ENCODE assay signal across 2 cellular contexts in the genomic region with DNA sequence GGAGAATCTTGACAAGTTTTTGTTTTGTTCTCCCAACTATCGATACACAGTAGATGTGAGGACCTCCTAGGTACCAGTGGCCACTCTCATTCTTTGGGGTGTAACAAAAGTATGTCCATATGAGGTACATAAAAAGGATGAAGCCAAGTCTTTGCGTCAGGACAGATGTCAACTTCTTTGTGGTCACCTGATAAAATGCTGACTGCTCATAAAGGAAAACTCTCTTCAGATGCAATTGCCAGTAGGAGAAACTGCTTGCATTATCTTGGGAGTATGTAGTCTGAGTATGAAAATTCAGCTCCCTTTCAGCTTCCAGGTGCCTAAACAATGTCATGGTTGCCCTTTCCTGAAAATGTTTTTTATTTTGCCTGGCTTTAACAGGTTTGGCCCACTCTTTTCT.
TF ChIP-seq lines count a peak whose summit lies in the region.

No MANE protein-coding gene starts in this region.

TF ChIP-seq in HepG2, 621 proteins besides CTCF, POLR2A, EP300 and RAD21:
- TF ChIP-seq MAFK (conservative IDR thresholded peaks at IDR 0.05 in 1 of 2, IDR thresholded peaks at IDR 0.05 in 1 of 2; ENCODE audit: low read length in 2 of 2) (peak; percentile 74 to 81), CREB1 (IDR thresholded peaks at IDR 0.05) (no peak), CREB1 (CRISPR knock-in tag; IDR thresholded peaks at IDR 0.05) (no peak), MAFF (IDR thresholded peaks at IDR 0.05; ENCODE audit: low read depth, low read length) (peak; percentile 79)

TF ChIP-seq in K562, 482 proteins besides CTCF, POLR2A, EP300 and RAD21:
- TF ChIP-seq JUND (IDR thresholded peaks at IDR 0.05; ENCODE audit: borderline replicate concordance, low read depth, low read length): no peak
- no peak for TF ChIP-seq JUND (tag; IDR thresholded peaks at IDR 0.05; ENCODE audit: borderline replicate concordance, low read depth, low read length)
- no peak for TF ChIP-seq MTF1 (CRISPR knock-in tag; IDR thresholded peaks at IDR 0.05; ENCODE audit: borderline replicate concordance)
- no peak for TF ChIP-seq FOXA1 (IDR thresholded peaks at IDR 0.05; ENCODE audit: borderline replicate concordance)
- TF ChIP-seq ERF (CRISPR knock-in tag; IDR thresholded peaks at IDR 0.05): no peak
- TF ChIP-seq ZNF217 (CRISPR knock-in tag; IDR thresholded peaks at IDR 0.05): no peak
- no peak for TF ChIP-seq SNIP1 (IDR thresholded peaks at IDR 0.05; ENCODE audit: low read depth)
- 0 out of 2 replicates have a peak, but pooled peaks have one; percentile 21 for TF ChIP-seq MAFG (tag; conservative IDR thresholded peaks at IDR 0.05)
- no peak for TF ChIP-seq ELF4 (CRISPR knock-in tag; IDR thresholded peaks at IDR 0.05)
- TF ChIP-seq POLR2AphosphoS5 (IDR thresholded peaks at IDR 0.05; ENCODE audit: control insufficient read depth, insufficient read depth, low read depth, low read length): no peak
- TF ChIP-seq, protein P1, sequence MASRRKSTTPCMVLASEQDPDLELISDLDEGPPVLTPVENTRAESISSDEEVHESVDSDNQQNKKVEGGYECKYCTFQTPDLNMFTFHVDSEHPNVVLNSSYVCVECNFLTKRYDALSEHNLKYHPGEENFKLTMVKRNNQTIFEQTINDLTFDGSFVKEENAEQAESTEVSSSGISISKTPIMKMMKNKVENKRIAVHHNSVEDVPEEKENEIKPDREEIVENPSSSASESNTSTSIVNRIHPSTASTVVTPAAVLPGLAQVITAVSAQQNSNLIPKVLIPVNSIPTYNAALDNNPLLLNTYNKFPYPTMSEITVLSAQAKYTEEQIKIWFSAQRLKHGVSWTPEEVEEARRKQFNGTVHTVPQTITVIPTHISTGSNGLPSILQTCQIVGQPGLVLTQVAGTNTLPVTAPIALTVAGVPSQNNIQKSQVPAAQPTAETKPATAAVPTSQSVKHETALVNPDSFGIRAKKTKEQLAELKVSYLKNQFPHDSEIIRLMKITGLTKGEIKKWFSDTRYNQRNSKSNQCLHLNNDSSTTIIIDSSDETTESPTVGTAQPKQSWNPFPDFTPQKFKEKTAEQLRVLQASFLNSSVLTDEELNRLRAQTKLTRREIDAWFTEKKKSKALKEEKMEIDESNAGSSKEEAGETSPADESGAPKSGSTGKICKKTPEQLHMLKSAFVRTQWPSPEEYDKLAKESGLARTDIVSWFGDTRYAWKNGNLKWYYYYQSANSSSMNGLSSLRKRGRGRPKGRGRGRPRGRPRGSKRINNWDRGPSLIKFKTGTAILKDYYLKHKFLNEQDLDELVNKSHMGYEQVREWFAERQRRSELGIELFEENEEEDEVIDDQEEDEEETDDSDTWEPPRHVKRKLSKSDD (conservative IDR thresholded peaks at IDR 0.05; ENCODE audit: low read length): no peak
- TF ChIP-seq EWSR1 (IDR thresholded peaks at IDR 0.05; ENCODE audit: borderline replicate concordance, low read depth, partially characterized antibody): no peak
- TF ChIP-seq ZNF124 (CRISPR knock-in tag; IDR thresholded peaks at IDR 0.05): no peak
- TF ChIP-seq, protein P2, sequence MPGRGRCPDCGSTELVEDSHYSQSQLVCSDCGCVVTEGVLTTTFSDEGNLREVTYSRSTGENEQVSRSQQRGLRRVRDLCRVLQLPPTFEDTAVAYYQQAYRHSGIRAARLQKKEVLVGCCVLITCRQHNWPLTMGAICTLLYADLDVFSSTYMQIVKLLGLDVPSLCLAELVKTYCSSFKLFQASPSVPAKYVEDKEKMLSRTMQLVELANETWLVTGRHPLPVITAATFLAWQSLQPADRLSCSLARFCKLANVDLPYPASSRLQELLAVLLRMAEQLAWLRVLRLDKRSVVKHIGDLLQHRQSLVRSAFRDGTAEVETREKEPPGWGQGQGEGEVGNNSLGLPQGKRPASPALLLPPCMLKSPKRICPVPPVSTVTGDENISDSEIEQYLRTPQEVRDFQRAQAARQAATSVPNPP (IDR thresholded peaks at IDR 0.05; ENCODE audit: borderline replicate concordance, insufficient read depth, insufficient read length): no peak
- TF ChIP-seq C11orf30 (IDR thresholded peaks at IDR 0.05; ENCODE audit: low read depth): peak; percentile 44; the same call in 1 of the 2 replicates
- TF ChIP-seq RBM22 (IDR thresholded peaks at IDR 0.05; ENCODE audit: low read depth, low read length, poor library complexity, severe bottlenecking): no peak
- TF ChIP-seq PTRF (tag; IDR thresholded peaks at IDR 0.05): no peak
- TF ChIP-seq ZNF197 (CRISPR knock-in tag; IDR thresholded peaks at IDR 0.05; ENCODE audit: low read depth): no peak
- TF ChIP-seq, protein P3, sequence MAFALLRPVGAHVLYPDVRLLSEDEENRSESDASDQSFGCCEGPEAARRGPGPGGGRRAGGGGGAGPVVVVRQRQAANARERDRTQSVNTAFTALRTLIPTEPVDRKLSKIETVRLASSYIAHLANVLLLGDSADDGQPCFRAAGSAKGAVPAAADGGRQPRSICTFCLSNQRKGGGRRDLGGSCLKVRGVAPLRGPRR (CRISPR knock-in tag; IDR thresholded peaks at IDR 0.05): no peak
- TF ChIP-seq CREB1 (IDR thresholded peaks at IDR 0.05): no peak
- TF ChIP-seq CREB1 (CRISPR knock-in tag; IDR thresholded peaks at IDR 0.05): no peak
- TF ChIP-seq, protein P4, sequence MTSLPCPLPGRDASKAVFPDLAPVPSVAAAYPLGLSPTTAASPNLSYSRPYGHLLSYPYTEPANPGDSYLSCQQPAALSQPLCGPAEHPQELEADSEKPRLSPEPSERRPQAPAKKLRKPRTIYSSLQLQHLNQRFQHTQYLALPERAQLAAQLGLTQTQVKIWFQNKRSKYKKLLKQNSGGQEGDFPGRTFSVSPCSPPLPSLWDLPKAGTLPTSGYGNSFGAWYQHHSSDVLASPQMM (CRISPR knock-in tag; IDR thresholded peaks at IDR 0.05): no peak
- TF ChIP-seq YY1 (IDR thresholded peaks at IDR 0.05; ENCODE audit: borderline replicate concordance in 1 of 3, control insufficient read depth in 1 of 3, extremely low read depth in 1 of 3, insufficient read depth in 3 of 3, insufficient read length in 1 of 3, insufficient replicate concordance in 2 of 3, low read depth in 1 of 3, low read length in 2 of 3): no peak
- TF ChIP-seq MXI1 (IDR thresholded peaks at IDR 0.05; ENCODE audit: low read depth, low read length): no peak
- TF ChIP-seq FOXJ2 (tag; IDR thresholded peaks at IDR 0.05): no peak
- TF ChIP-seq, protein P5, sequence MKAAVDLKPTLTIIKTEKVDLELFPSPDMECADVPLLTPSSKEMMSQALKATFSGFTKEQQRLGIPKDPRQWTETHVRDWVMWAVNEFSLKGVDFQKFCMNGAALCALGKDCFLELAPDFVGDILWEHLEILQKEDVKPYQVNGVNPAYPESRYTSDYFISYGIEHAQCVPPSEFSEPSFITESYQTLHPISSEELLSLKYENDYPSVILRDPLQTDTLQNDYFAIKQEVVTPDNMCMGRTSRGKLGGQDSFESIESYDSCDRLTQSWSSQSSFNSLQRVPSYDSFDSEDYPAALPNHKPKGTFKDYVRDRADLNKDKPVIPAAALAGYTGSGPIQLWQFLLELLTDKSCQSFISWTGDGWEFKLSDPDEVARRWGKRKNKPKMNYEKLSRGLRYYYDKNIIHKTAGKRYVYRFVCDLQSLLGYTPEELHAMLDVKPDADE (conservative IDR thresholded peaks at IDR 0.05; ENCODE audit: control insufficient read depth, low read depth, low read length): no peak
- TF ChIP-seq U2AF1 (optimal IDR thresholded peaks at IDR 0.05; ENCODE audit: low read depth, low read length): no peak
- TF ChIP-seq, protein P6, sequence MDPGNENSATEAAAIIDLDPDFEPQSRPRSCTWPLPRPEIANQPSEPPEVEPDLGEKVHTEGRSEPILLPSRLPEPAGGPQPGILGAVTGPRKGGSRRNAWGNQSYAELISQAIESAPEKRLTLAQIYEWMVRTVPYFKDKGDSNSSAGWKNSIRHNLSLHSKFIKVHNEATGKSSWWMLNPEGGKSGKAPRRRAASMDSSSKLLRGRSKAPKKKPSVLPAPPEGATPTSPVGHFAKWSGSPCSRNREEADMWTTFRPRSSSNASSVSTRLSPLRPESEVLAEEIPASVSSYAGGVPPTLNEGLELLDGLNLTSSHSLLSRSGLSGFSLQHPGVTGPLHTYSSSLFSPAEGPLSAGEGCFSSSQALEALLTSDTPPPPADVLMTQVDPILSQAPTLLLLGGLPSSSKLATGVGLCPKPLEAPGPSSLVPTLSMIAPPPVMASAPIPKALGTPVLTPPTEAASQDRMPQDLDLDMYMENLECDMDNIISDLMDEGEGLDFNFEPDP (CRISPR knock-in tag; IDR thresholded peaks at IDR 0.05): no peak
- 0 out of 2 replicates have a peak, but pooled peaks have one; percentile 21 for TF ChIP-seq MAFF (IDR thresholded peaks at IDR 0.05; ENCODE audit: low read length)
- no peak for TF ChIP-seq MBD2 (IDR thresholded peaks at IDR 0.05; ENCODE audit: borderline replicate concordance, low read depth)
- TF ChIP-seq ZNF445 (CRISPR knock-in tag; IDR thresholded peaks at IDR 0.05; ENCODE audit: low read depth): no peak
- no peak for TF ChIP-seq ZNF143 (CRISPR knock-in tag; IDR thresholded peaks at IDR 0.05)
- peak; percentile 64 for TF ChIP-seq ZNF316 (IDR thresholded peaks at IDR 0.05)
- no peak for TF ChIP-seq GTF2F1 (IDR thresholded peaks at IDR 0.05; ENCODE audit: low read depth, low read length)
- no peak for TF ChIP-seq ZNF589 (CRISPR knock-in tag; IDR thresholded peaks at IDR 0.05; ENCODE audit: low read depth)
